9 cellular contexts compared by ENCODE assay signal in the genomic region with DNA sequence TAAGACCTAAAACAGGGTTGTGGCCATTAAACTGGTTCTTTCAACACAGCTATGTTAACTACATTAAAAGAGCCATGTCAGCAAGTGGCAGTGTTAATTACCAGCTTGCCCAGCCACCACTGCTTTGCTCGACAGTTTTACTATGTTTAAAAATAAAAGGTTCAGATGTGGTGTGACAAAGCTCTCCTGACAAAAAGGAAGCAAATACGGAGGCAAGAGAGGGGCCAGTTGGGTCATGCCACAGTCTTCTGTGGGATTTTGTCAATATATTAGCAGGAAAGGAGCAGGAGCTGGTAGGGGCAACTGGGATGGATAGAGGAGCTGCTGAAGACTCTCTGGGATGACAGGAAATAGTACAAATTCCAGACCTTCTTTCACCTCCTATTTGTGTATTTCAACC.
DNase-seq lines count a peak whose midpoint lies in the region; ATAC-seq and TF ChIP-seq lines count a peak whose summit lies in the region.
"Had no signal": no experiment of that assay in that cellular context is flagged by ENCODE, and none has a peak within 500 bp of the region (broad histone marks: within the 10 kb centered on the region; RNA-seq: fewer than 3 reads in every experiment).

No MANE protein-coding gene starts in this region.

- H3K9me3 ChIP-seq in OCI-LY7 (ENCODE audit: low read length) (no peaks in the 10 kb centered on the region), spleen (no peaks in the 10 kb centered on the region)

- no peak overlapping the region for H3K4me3 ChIP-seq in OCI-LY7 (ENCODE audit: low read depth, low read length, poor library complexity, severe bottlenecking)
- no peak overlapping the region for H3K4me3 ChIP-seq in fibroblast of villous mesenchyme (ENCODE audit: low read depth, low read length)
- peak overlapping the region in 5 of 8 donors; percentile 31 to 60 (median 37) for H3K4me3 ChIP-seq in spleen

- intact Hi-C loops in activated CD4-positive, alpha-beta T cell treated with anti-CD3 and anti-CD28 coated beads for 36 hours (cut with DNase I, micrococcal nuclease): loop anchor here in 1 of 2 experiments (1.0 kb wide), 1 partner anchor 191 kb away; the partner anchor contains the start of gene GCNT1
- intact Hi-C loops in OCI-LY7 (cut with micrococcal nuclease; ENCODE audit: unreplicated experiment): no loop called here
- intact Hi-C loops in spleen (cut with DNase I; ENCODE audit: low total_unique reads): no loop called here

- no peak for TF ChIP-seq POLR2A in spleen (IDR thresholded peaks at IDR 0.05)

- H3K27ac ChIP-seq in OCI-LY7 (ENCODE audit: low read depth, low read length, poor library complexity, severe bottlenecking) (no peak overlapping the region), spleen (peak overlapping the region; percentile 2 to 85 (median 72))

- no peaks in the 10 kb centered on the region for H3K9me3 Mint-ChIP-seq in activated CD4-positive, alpha-beta T cell treated with anti-CD3 and anti-CD28 coated beads for 36 hours (ENCODE audit: low read depth)

- H3K4me1 Mint-ChIP-seq in activated CD4-positive, alpha-beta T cell treated with anti-CD3 and anti-CD28 coated beads for 36 hours: peaks cover 26% of the 10 kb centered on the region

- no peaks in the 10 kb centered on the region for H4K20me1 ChIP-seq in OCI-LY7 (ENCODE audit: insufficient read depth, low read length)

- TF ChIP-seq CTCF in OCI-LY7 (conservative IDR thresholded peaks at IDR 0.05; ENCODE audit: low read length) (no peak), fibroblast of villous mesenchyme (IDR thresholded peaks at IDR 0.05; ENCODE audit: insufficient read depth, low read depth, low read length) (no peak), spleen (IDR thresholded peaks at IDR 0.05 in 8 of 11, conservative IDR thresholded peaks at IDR 0.05 in 3 of 11) (no peak)

- H3K36me3 ChIP-seq in OCI-LY7 (ENCODE audit: insufficient read depth, low read length): no peaks in the 10 kb centered on the region
- peaks cover 0 to 18% (median 0%) of the 10 kb centered on the region in 6 donors for H3K36me3 ChIP-seq in spleen

- POLR2A ChIA-PET in activated CD4-positive, alpha-beta T cell treated with anti-CD3 and anti-CD28 coated beads for 36 hours (lab: Charles Lee): no interaction called here
- POLR2A ChIA-PET in OCI-LY7 (lab: Charles Lee): interaction anchor here (0.6 to 2.0 kb wide), 9 partner anchors 10 to 222 kb away, joined by 3 to 7 read pairs (median 4); no protein-coding TSS in a partner anchor

- H3K27ac Mint-ChIP-seq in activated CD4-positive, alpha-beta T cell treated with anti-CD3 and anti-CD28 coated beads for 36 hours: no peak overlapping the region

- H3K4me1 ChIP-seq in OCI-LY7 (ENCODE audit: insufficient read depth, low read length, poor library complexity, severe bottlenecking): peaks cover 25% of the 10 kb centered on the region
- H3K4me1 ChIP-seq in spleen: peaks cover 18 to 59% (median 51%) of the 10 kb centered on the region in 6 donors

- DNase-seq in activated CD4-positive, alpha-beta T cell treated with anti-CD3 and anti-CD28 coated beads for 36 hours: no peak
- no peak for DNase-seq in activated CD4-positive, alpha-beta T cell treated with anti-CD3 and anti-CD28 coated beads for 48 hours
- DNase-seq in OCI-LY7 (ENCODE audit: low spot score) (no peak), fibroblast of villous mesenchyme (ENCODE audit: low read depth) (peak; percentile 23), spleen (no peak), iPS-NIHi11 (ENCODE audit: low spot score) (no peak), HuH-7 (ENCODE audit: low spot score) (no peak), UCSD-AML1 (lab: John Stamatoyannopoulos, UW; ENCODE audit: unreplicated experiment) (no peak)
- DNase-seq: T-helper 9 cell had no signal

- peak overlapping the region; percentile 34; the same call in 1 of the 2 replicates for H2AFZ ChIP-seq in OCI-LY7 (ENCODE audit: low read length)

- 3 to 9% (median 6%) methylated on average over 2 of the region's 2 CpGs for WGBS in spleen, 5 donors

- H3K4me2 ChIP-seq in OCI-LY7 (ENCODE audit: low read length): peak overlapping the region; percentile 30; the same call in 1 of the 2 replicates

- ATAC-seq in activated CD4-positive, alpha-beta T cell treated with anti-CD3 and anti-CD28 coated beads for 36 hours: no peak

- CTCF ChIA-PET in activated CD4-positive, alpha-beta T cell treated with anti-CD3 and anti-CD28 coated beads for 36 hours (lab: Charles Lee): interaction anchor here (0.9 to 1.3 kb wide), 4 partner anchors 14 to 201 kb away, joined by 3 read pairs; no protein-coding TSS in a partner anchor
- CTCF ChIA-PET in OCI-LY7 (lab: Charles Lee; ENCODE audit: unreplicated experiment): interaction anchor here (0.7 kb wide), 1 partner anchor 188 kb away, joined by 3 read pairs; no protein-coding TSS in a partner anchor

- no peaks in the 10 kb centered on the region for H3K79me2 ChIP-seq in OCI-LY7 (ENCODE audit: insufficient read depth, low read depth, low read length)

- H3K36me3 Mint-ChIP-seq in activated CD4-positive, alpha-beta T cell treated with anti-CD3 and anti-CD28 coated beads for 36 hours (ENCODE audit: low read depth): no peaks in the 10 kb centered on the region

- no TSS peak for BruUV-seq in OCI-LY7 (replicated peaks; lab: Mats Ljungman, UMichigan)

- no peaks in the 10 kb centered on the region for H3K9me2 ChIP-seq in OCI-LY7 (ENCODE audit: insufficient read depth, low read length)

- no peaks in the 10 kb centered on the region for H3K27me3 Mint-ChIP-seq in activated CD4-positive, alpha-beta T cell treated with anti-CD3 and anti-CD28 coated beads for 36 hours

- H3K4me3 Mint-ChIP-seq in activated CD4-positive, alpha-beta T cell treated with anti-CD3 and anti-CD28 coated beads for 36 hours: peak overlapping the region; percentile 33

- no peaks in the 10 kb centered on the region for H3K27me3 ChIP-seq in spleen (replicated peaks in 1 of 7)

Comparison
In these comparisons a context has a peak if more than half of its experiments do, and no peak if none do; other contexts are left out.
1. H3K4me3 ChIP-seq: peak in spleen (5 of 8); none in OCI-LY7 (single experiment) and fibroblast of villous mesenchyme (single experiment).